In genomic region chr16:15829460-15829859, GRCh38 we compare ENCODE assay signal across 14 cellular contexts. TPM values are rescaled to one million over a fixed set of nuclear protein-coding genes. Genes with fewer than 3 reads are reported as not detected.
DNase-seq lines count a peak whose midpoint lies in the region; ATAC-seq and TF ChIP-seq lines count a peak whose summit lies in the region.
"Had no signal": no experiment of that assay in that cellular context is flagged by ENCODE, and none has a peak within 500 bp of the region (broad histone marks: within the 10 kb centered on the region; RNA-seq: fewer than 3 reads in every experiment).

No MANE protein-coding gene starts in this region.

- no peaks in the 10 kb centered on the region for H3K9me3 ChIP-seq in gastrocnemius medialis
- H3K9me3 ChIP-seq: thyroid gland had no signal

- in situ Hi-C loops in gastrocnemius medialis (cut with MboI; ENCODE audit: low sequenced_read_pairs in 4 of 4) = no loop called here

- peak overlapping the region in 3 of 4 donors; percentile 28 to 69 (median 49) for H3K27ac ChIP-seq in gastrocnemius medialis
- H3K27ac ChIP-seq: thyroid gland had no signal

- ATAC-seq in gastrocnemius medialis (peak; percentile 66 to 70), HG03108 (IDR thresholded peaks at IDR 0.05; ENCODE audit: unreplicated experiment) (no peak)
- ATAC-seq: activated naive CD4-positive, alpha-beta T cell treated with anti-CD3 and anti-CD28 coated beads, Interleukin-2, amount 50 U/mL, for 72 hours had no signal

- H3K4me3 ChIP-seq in cardiac fibroblast (replicated peaks in 1 of 2; ENCODE audit: low read depth in 2 of 2, low read length in 2 of 2) (no peak overlapping the region), gastrocnemius medialis (no peak overlapping the region)
- H3K4me3 ChIP-seq: thyroid gland had no signal

- H3K36me3 ChIP-seq in gastrocnemius medialis = no peaks in the 10 kb centered on the region
- H3K36me3 ChIP-seq: thyroid gland had no signal

- peak; percentile 51 for DNase-seq in HCEC 1CT
- peak; percentile 29 to 71 for DNase-seq in cardiac fibroblast (ENCODE audit: low read depth in 2 of 2)
- peak; percentile 50 for DNase-seq in iPS-NIHi11 (ENCODE audit: low spot score)
- DNase-seq in gastrocnemius medialis = peak; percentile 40 to 57
- no peak for DNase-seq in GOT3 (lab: John Stamatoyannopoulos, UW)
- no peak for DNase-seq in putamen (ENCODE audit: low spot score)
- no peak for DNase-seq in DMS53 (lab: John Stamatoyannopoulos, UW)
- DNase-seq: activated CD4-positive, alpha-beta T cell treated with anti-CD3 and anti-CD28 coated beads, Interleukin-2, amount 50 U/mL, for 1 hour; NCI-H1436 treated with DMSO at 0.1 percent for 48 hours; stimulated activated CD4-positive, alpha-beta T cell treated with anti-CD3 and anti-CD28 coated beads, Interleukin-4, amount 100 ng/mL, for 1 hour had no signal

- no peaks in the 10 kb centered on the region for H3K27me3 ChIP-seq in gastrocnemius medialis
- H3K27me3 ChIP-seq: thyroid gland had no signal

- intact Hi-C loops in gastrocnemius medialis (cut with DNase I; ENCODE audit: low total_unique reads) = no loop called here

- TF ChIP-seq POLR2A in gastrocnemius medialis (IDR thresholded peaks at IDR 0.05) = no peak

- H3K4me1 ChIP-seq in gastrocnemius medialis = no peaks in the 10 kb centered on the region
- H3K4me1 ChIP-seq: thyroid gland had no signal

- no peak for TF ChIP-seq CTCF in cardiac fibroblast (IDR thresholded peaks at IDR 0.05; ENCODE audit: low read depth, low read length)
- TF ChIP-seq CTCF in gastrocnemius medialis (IDR thresholded peaks at IDR 0.05 in 4 of 5, conservative IDR thresholded peaks at IDR 0.05 in 1 of 5) = no peak

RNA-seq across cellular contexts. Expression of gene MYH11, which starts 27.4 kb away (rescaled TPM):
- total RNA-seq in gastrocnemius medialis = 10 to 100 TPM in 3 of 4 donors, 1 to 10 TPM in 1; 5.6 to 57.7 (median 20.4) TPM
- total RNA-seq: endothelial cell of umbilical vein had no signal

RNA-seq across cellular contexts. Expression of gene CEP20, which starts 58.9 kb away (rescaled TPM):
- 10 to 100 TPM; 42.2 to 87.8 (median 76.1) TPM for total RNA-seq in gastrocnemius medialis

Comparison
In these comparisons a context has a peak if more than half of its experiments do, and no peak if none do; other contexts are left out.
1. DNase-seq: peak in HCEC 1CT (single experiment), cardiac fibroblast (2 of 2), iPS-NIHi11 (single experiment) and gastrocnemius medialis (2 of 2); none in GOT3 (single experiment), putamen (single experiment) and DMS53 (single experiment).